23 cellular contexts compared by ENCODE assay signal in the genomic region with DNA sequence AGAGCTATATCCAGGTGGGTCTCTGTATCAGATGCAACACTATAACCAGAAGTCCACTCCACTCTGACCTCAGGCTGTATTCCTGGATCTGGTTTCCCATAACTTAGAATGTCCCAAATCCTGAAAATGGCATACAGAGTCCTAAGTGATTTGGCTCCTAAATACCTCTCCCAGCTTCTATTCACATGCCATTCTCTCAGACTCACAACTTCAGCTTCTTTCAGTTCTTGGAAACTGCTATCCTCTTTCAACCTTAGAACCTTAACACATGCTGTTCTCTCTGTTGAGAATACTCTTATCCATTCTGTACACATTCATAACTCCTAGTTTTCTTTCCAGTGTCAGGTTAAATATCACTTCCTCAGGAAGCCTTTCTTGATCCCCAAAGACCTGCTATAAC.
DNase-seq lines count a peak whose midpoint lies in the region; ATAC-seq, FAIRE-seq and TF ChIP-seq lines count a peak whose summit lies in the region.
"Had no signal": no experiment of that assay in that cellular context is flagged by ENCODE, and none has a peak within 500 bp of the region (broad histone marks: within the 10 kb centered on the region; RNA-seq: fewer than 3 reads in every experiment).

No MANE protein-coding gene starts in this region.

- H3K36me3 Mint-ChIP-seq in activated CD8-positive, alpha-beta T cell treated with anti-CD3 and anti-CD28 coated beads, Interleukin-2, amount 10 ng/mL, durations not matched to agents 7 days and 5 days (ENCODE audit: low read depth): peaks cover 11% of the 10 kb centered on the region
- peaks cover under 1% of the 10 kb centered on the region for H3K36me3 Mint-ChIP-seq in activated CD8-positive, alpha-beta T cell treated with anti-CD3 and anti-CD28 coated beads for 36 hours (ENCODE audit: low read depth)

- POLR2A ChIA-PET in GM12878 (lab: Charles Lee): no interaction called here
- POLR2A ChIA-PET in activated CD8-positive, alpha-beta T cell treated with anti-CD3 and anti-CD28 coated beads, Interleukin-2, amount 10 ng/mL, durations not matched to agents 7 days and 5 days (lab: Charles Lee): no interaction called here
- POLR2A ChIA-PET in activated CD8-positive, alpha-beta T cell treated with anti-CD3 and anti-CD28 coated beads for 36 hours (lab: Charles Lee): no interaction called here

- H3K27ac ChIP-seq in GM23248: no peak overlapping the region
- H3K27ac ChIP-seq in GM12878 (ENCODE audit: control insufficient read depth, insufficient read depth): no peak overlapping the region
- H3K27ac ChIP-seq: BLaER1, SJSA1 had no signal

- intact Hi-C loops in GM12878 (cut with micrococcal nuclease; ENCODE audit: unreplicated experiment): no loop called here
- intact Hi-C loops in activated CD8-positive, alpha-beta T cell treated with anti-CD3 and anti-CD28 coated beads for 36 hours (cut with micrococcal nuclease): no loop called here

- H3K27me3 Mint-ChIP-seq in activated CD8-positive, alpha-beta T cell treated with anti-CD3 and anti-CD28 coated beads, Interleukin-2, amount 10 ng/mL, durations not matched to agents 7 days and 5 days (ENCODE audit: low read depth): no peaks in the 10 kb centered on the region
- no peaks in the 10 kb centered on the region for H3K27me3 Mint-ChIP-seq in activated CD8-positive, alpha-beta T cell treated with anti-CD3 and anti-CD28 coated beads for 36 hours
- H3K27me3 Mint-ChIP-seq: CD4-positive, alpha-beta T cell; IgD-negative memory B cell had no signal

- no peaks in the 10 kb centered on the region for H4K20me1 ChIP-seq in GM23248 (ENCODE audit: insufficient read depth)
- H4K20me1 ChIP-seq in GM12878 (ENCODE audit: control insufficient read depth, insufficient read depth): no peaks in the 10 kb centered on the region
- H4K20me1 ChIP-seq: BLaER1 had no signal

- H3K9me3 ChIP-seq in GM23248 (ENCODE audit: low read depth): no peaks in the 10 kb centered on the region
- no peaks in the 10 kb centered on the region for H3K9me3 ChIP-seq in GM12878 (replicated peaks; ENCODE audit: control insufficient read depth, insufficient read depth, low read length)
- H3K9me3 ChIP-seq: BLaER1, Caco-2, MG63, SJSA1 had no signal

- H3K27me3 ChIP-seq in GM23248 (replicated peaks; ENCODE audit: insufficient read depth) (no peaks in the 10 kb centered on the region), GM12878 (replicated peaks in 1 of 2; ENCODE audit: control insufficient read depth in 2 of 2, insufficient read depth in 2 of 2, low read length in 1 of 2) (no peaks in the 10 kb centered on the region)
- H3K27me3 ChIP-seq: BLaER1, MG63, SJSA1 had no signal

- SMC1A ChIA-PET in GM12878 (lab: Charles Lee; ENCODE audit: uncharacterized antibody, unreplicated experiment): interaction anchor here (0.6 to 1.9 kb wide), 5 partner anchors 11 to 131 kb away, joined by 3 to 10 read pairs (median 3); partner anchors contain the start of gene BRIP1

- H3K4me3 Mint-ChIP-seq in activated CD8-positive, alpha-beta T cell treated with anti-CD3 and anti-CD28 coated beads, Interleukin-2, amount 10 ng/mL, durations not matched to agents 7 days and 5 days: no peak overlapping the region
- no peak overlapping the region for H3K4me3 Mint-ChIP-seq in activated CD8-positive, alpha-beta T cell treated with anti-CD3 and anti-CD28 coated beads for 36 hours
- H3K4me3 Mint-ChIP-seq: CD4-positive, alpha-beta T cell; IgD-negative memory B cell had no signal

- peaks cover 6% of the 10 kb centered on the region for H3K4me1 Mint-ChIP-seq in activated CD8-positive, alpha-beta T cell treated with anti-CD3 and anti-CD28 coated beads, Interleukin-2, amount 10 ng/mL, durations not matched to agents 7 days and 5 days (ENCODE audit: low read depth)
- H3K4me1 Mint-ChIP-seq in activated CD8-positive, alpha-beta T cell treated with anti-CD3 and anti-CD28 coated beads for 36 hours (ENCODE audit: low read depth): no peaks in the 10 kb centered on the region

- TF ChIP-seq POLR2A in GM12878 (IDR thresholded peaks at IDR 0.05; ENCODE audit: low read depth, low read length): no peak

- no peak for TF ChIP-seq CTCF in GM12878 (IDR thresholded peaks at IDR 0.05 in 2 of 3, conservative IDR thresholded peaks at IDR 0.05 in 1 of 3; ENCODE audit: control insufficient read depth in 2 of 3, extremely low read depth in 1 of 3, insufficient read depth in 1 of 3, low read depth in 3 of 3, low read length in 3 of 3)
- TF ChIP-seq CTCF in activated CD8-positive, alpha-beta T cell treated with anti-CD3 and anti-CD28 coated beads for 36 hours (IDR thresholded peaks at IDR 0.05): no peak

- H3K4me3 ChIP-seq in GM23248 (no peak overlapping the region), GM12878 (no peak overlapping the region)
- H3K4me3 ChIP-seq: BLaER1, MG63, SJSA1 had no signal

- FAIRE-seq in GM12878 (lab: Jason Lieb, UNC): no peak
- FAIRE-seq: RCC 7860 had no signal

- TF ChIP-seq EP300 in GM12878 (IDR thresholded peaks at IDR 0.05; ENCODE audit: borderline replicate concordance in 1 of 2, control insufficient read depth in 1 of 2, low read depth in 2 of 2, low read length in 2 of 2): no peak

- RAD21 ChIA-PET in GM12878 (lab: Charles Lee; ENCODE audit: unreplicated experiment): no interaction called here

- no peaks in the 10 kb centered on the region for H3K9me3 Mint-ChIP-seq in activated CD8-positive, alpha-beta T cell treated with anti-CD3 and anti-CD28 coated beads, Interleukin-2, amount 10 ng/mL, durations not matched to agents 7 days and 5 days (ENCODE audit: insufficient read depth)
- H3K9me3 Mint-ChIP-seq in activated CD8-positive, alpha-beta T cell treated with anti-CD3 and anti-CD28 coated beads for 36 hours: no peaks in the 10 kb centered on the region
- H3K9me3 Mint-ChIP-seq: CD4-positive, alpha-beta T cell; IgD-negative memory B cell had no signal

- no peaks in the 10 kb centered on the region for H3F3A ChIP-seq in GM23248 (ENCODE audit: insufficient read depth)

- H3K9me2 ChIP-seq in GM23248 (ENCODE audit: insufficient read depth): no peaks in the 10 kb centered on the region

- CTCF ChIA-PET in GM12878 (lab: Yijun Ruan, JAX): interaction anchor here (0.6 to 2.0 kb wide), 3 partner anchors 18 to 105 kb away, joined by 3 to 7 read pairs (median 4); no protein-coding TSS in a partner anchor
- CTCF ChIA-PET in activated CD8-positive, alpha-beta T cell treated with anti-CD3 and anti-CD28 coated beads, Interleukin-2, amount 10 ng/mL, durations not matched to agents 7 days and 5 days (lab: Charles Lee): interaction anchor here (1.2 kb wide), 1 partner anchor 11 kb away, joined by 3 read pairs; no protein-coding TSS in a partner anchor
- CTCF ChIA-PET in activated CD8-positive, alpha-beta T cell treated with anti-CD3 and anti-CD28 coated beads for 36 hours (lab: Charles Lee): no interaction called here

- H3K79me2 ChIP-seq in GM23248 (ENCODE audit: insufficient read depth): no peaks in the 10 kb centered on the region
- no peaks in the 10 kb centered on the region for H3K79me2 ChIP-seq in GM12878 (ENCODE audit: control insufficient read depth, insufficient read depth, low read length)

- H3K9ac ChIP-seq in GM23248 (no peak overlapping the region), GM12878 (ENCODE audit: control insufficient read depth, insufficient read depth, low read length) (no peak overlapping the region)
- H3K9ac ChIP-seq: BLaER1 had no signal

- H3K4me2 ChIP-seq in GM23248 (ENCODE audit: unreplicated experiment): no peak overlapping the region
- no peak overlapping the region for H3K4me2 ChIP-seq in GM12878 (ENCODE audit: control insufficient read depth, insufficient read depth)
- H3K4me2 ChIP-seq: BLaER1 had no signal

- H3K36me3 ChIP-seq in GM23248 (ENCODE audit: low read depth) (no peaks in the 10 kb centered on the region), GM12878 (ENCODE audit: control insufficient read depth in 2 of 2, insufficient read depth in 2 of 2, low read length in 1 of 2) (no peaks in the 10 kb centered on the region; a peak in 1 of 4 replicates)

- H3K27ac Mint-ChIP-seq in activated CD8-positive, alpha-beta T cell treated with anti-CD3 and anti-CD28 coated beads, Interleukin-2, amount 10 ng/mL, durations not matched to agents 7 days and 5 days: no peak overlapping the region
- no peak overlapping the region for H3K27ac Mint-ChIP-seq in activated CD8-positive, alpha-beta T cell treated with anti-CD3 and anti-CD28 coated beads for 36 hours
- H3K27ac Mint-ChIP-seq: CD4-positive, alpha-beta T cell; IgD-negative memory B cell had no signal

- peak overlapping the region; percentile 36; the same call in 1 of the 2 replicates for H2AFZ ChIP-seq in GM23248
- no peak overlapping the region for H2AFZ ChIP-seq in GM12878 (ENCODE audit: control insufficient read depth, low read depth, low read length)

- peak; percentile 6 for DNase-seq in AG08396 (ENCODE audit: low spot score)
- no peak for DNase-seq in GM23248
- DNase-seq in GM12878 (ENCODE audit: low read depth, low spot score): no peak
- peak; percentile 33 for DNase-seq in fibroblast of peridontal ligament (ENCODE audit: extremely low read depth)
- no peak for DNase-seq in activated CD8-positive, alpha-beta T cell treated with anti-CD3 and anti-CD28 coated beads, Interleukin-2, amount 10 ng/mL, durations not matched to agents 7 days and 5 days
- DNase-seq in activated CD8-positive, alpha-beta T cell treated with anti-CD3 and anti-CD28 coated beads for 36 hours: no peak
- DNase-seq: Caco-2; CD4-positive, alpha-beta T cell; DMS 273 treated with DMSO at 0.1 percent for 48 hours; DMS79 treated with DMSO at 0.1 percent for 48 hours; HCEC 1CT; Karpas-422; MG63; NCI-H1417; NCI-H187; NCI-H446; NCI-H526 had no signal

- ATAC-seq in GM12878 (no peak), GM21423 (IDR thresholded peaks at IDR 0.05; ENCODE audit: unreplicated experiment) (no peak), GM18909 (IDR thresholded peaks at IDR 0.05; ENCODE audit: poor library complexity, unreplicated experiment) (no peak)
- ATAC-seq in activated CD8-positive, alpha-beta T cell treated with anti-CD3 and anti-CD28 coated beads, Interleukin-2, amount 10 ng/mL, durations not matched to agents 7 days and 5 days: no peak
- ATAC-seq in activated CD8-positive, alpha-beta T cell treated with anti-CD3 and anti-CD28 coated beads for 36 hours: no peak

- BruUV-seq in GM12878 (replicated peaks; lab: Mats Ljungman, UMichigan): no TSS peak

- no peaks in the 10 kb centered on the region for H3K4me1 ChIP-seq in GM23248 (ENCODE audit: insufficient read depth)
- H3K4me1 ChIP-seq in GM12878 (ENCODE audit: control insufficient read depth, insufficient read depth, low read length): no peaks in the 10 kb centered on the region
- H3K4me1 ChIP-seq: BLaER1, Caco-2, SJSA1 had no signal

- in situ Hi-C loops in GM23248 (cut with MboI): no loop called here
- in situ Hi-C loops in GM12878 (cut with MboI): no loop called here

- no peak for TF ChIP-seq RAD21 in GM12878 (IDR thresholded peaks at IDR 0.05; ENCODE audit: insufficient read depth, low read depth, low read length)

TF ChIP-seq in GM12878, 131 proteins besides CTCF, POLR2A, EP300 and RAD21:
- peak in 1 of 2 experiments; percentile 95; a peak in 1 of 4 replicates for TF ChIP-seq ETV6 (conservative IDR thresholded peaks at IDR 0.05 in 1 of 2, IDR thresholded peaks at IDR 0.05 in 1 of 2; ENCODE audit: borderline replicate concordance in 1 of 2, low read depth in 1 of 2)
- peak; percentile 41 for TF ChIP-seq NFXL1 (IDR thresholded peaks at IDR 0.05; ENCODE audit: borderline replicate concordance)
- TF ChIP-seq PAX5 (IDR thresholded peaks at IDR 0.05; ENCODE audit: borderline replicate concordance, low read depth, low read length): no peak

Comparison
In these comparisons a context has a peak if more than half of its experiments do, and no peak if none do; other contexts are left out.
1. DNase-seq: peak in AG08396 (single experiment) and fibroblast of peridontal ligament (single experiment); none in GM23248 (single experiment), GM12878 (single experiment), activated CD8-positive, alpha-beta T cell treated with anti-CD3 and anti-CD28 coated beads, Interleukin-2, amount 10 ng/mL, durations not matched to agents 7 days and 5 days (single experiment) and activated CD8-positive, alpha-beta T cell treated with anti-CD3 and anti-CD28 coated beads for 36 hours (single experiment).